Comparison of ENCODE assay signal across 21 cellular contexts in genomic region chr5:137488974-137489373, GRCh38.
"Had no signal": no experiment of that assay in that cellular context is flagged by ENCODE, and none has a peak within 500 bp of the region (broad histone marks: within the 10 kb centered on the region; RNA-seq: fewer than 3 reads in every experiment).

No MANE protein-coding gene starts in this region.

- H3K27ac ChIP-seq: esophagus squamous epithelium, lower lobe of right lung, ovary, right atrium auricular region, sigmoid colon, stomach, transverse colon, upper lobe of right lung, uterus had no signal

- DNase-seq: cerebellar nuclear complex; effector memory CD8-positive, alpha-beta T cell; erythroblast; esophagus squamous epithelium; foreskin melanocyte; immature natural killer cell; islet precursor cell; kidney glomerular epithelial cell; left ventricle myocardium superior; lower lobe of right lung; natural killer cell; ovary; sigmoid colon; stimulated activated CD4-positive, alpha-beta T cell treated with anti-CD3 and anti-CD28 coated beads, Interleukin-2, amount 100 ng/mL, for 24 hours; stimulated activated CD4-positive, alpha-beta T cell treated with anti-CD3 and anti-CD28 coated beads, Interleukin-4, amount 100 ng/mL, for 24 hours; stimulated activated naive CD4-positive, alpha-beta T cell treated with Interleukin-2 at 50 U/mL for 16 hours; stomach; transverse colon; upper lobe of right lung; uterus had no signal

- H3K27me3 ChIP-seq: esophagus squamous epithelium, ovary, right atrium auricular region, sigmoid colon, stomach, transverse colon, upper lobe of right lung, uterus had no signal

- H3K4me3 ChIP-seq: esophagus squamous epithelium, lower lobe of right lung, ovary, right atrium auricular region, sigmoid colon, stomach, transverse colon, upper lobe of right lung, uterus had no signal
